ENCODE assay signal across 19 cellular contexts in the genomic region with DNA sequence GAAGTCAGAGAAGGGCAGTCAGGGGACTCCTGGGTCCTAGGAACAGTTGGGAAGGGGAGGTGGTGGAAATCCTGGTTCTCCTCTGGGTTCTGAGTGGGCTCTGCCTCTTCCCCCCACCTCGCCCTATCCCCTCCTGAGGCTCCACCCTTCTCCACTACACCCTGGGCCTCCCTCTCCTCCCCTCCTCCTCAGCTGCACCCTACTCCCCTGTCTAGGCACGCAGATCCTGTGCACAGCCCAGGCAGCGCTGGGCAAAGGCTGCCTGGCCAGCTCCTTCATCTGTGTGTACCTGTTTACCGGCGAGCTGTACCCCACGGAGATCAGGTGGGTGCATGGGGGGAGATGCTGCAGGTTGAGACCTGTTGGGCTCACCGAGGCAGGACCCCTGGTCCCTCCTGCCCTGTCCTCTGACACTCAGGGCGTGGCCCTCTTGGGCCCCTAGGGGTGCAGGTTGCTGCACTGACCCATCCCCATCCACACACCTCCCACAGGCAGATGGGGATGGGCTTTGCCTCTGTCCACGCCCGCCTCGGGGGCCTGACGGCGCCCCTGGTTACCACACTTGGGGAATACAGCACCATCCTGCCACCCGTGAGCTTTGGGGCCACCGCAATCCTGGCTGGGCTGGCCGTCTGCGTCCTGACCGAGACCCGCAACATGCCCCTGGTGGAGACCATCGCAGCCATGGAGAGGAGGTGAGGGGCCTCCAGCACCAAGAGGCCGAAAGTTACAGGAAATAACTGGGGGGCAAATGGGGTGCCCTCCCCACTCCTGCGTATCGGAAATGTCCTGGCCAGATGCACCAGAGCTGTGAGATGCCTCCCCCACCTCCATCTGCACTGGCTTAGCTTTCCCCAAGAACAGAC.
"Had no signal": no experiment of that assay in that cellular context is flagged by ENCODE, and none has a peak within 500 bp of the region (broad histone marks: within the 10 kb centered on the region; RNA-seq: fewer than 3 reads in every experiment).

No MANE protein-coding gene starts in this region.

- ATAC-seq: activated T-cell treated with anti-CD3 and anti-CD28 coated beads, Interleukin-2, amount 50 U/mL, for 4 hours; left lung; stimulated activated naive CD8-positive, alpha-beta T cell treated with anti-CD3 and anti-CD28 coated beads, Interleukin-15, Interleukin-2, amounts not matched to agents 100 U/mL and 50 U/mL, for 24 hours; T-helper 17 cell had no signal

- DNase-seq: activated CD4-positive, alpha-beta memory T cell treated with anti-CD3 and anti-CD28 coated beads for 36 hours; activated CD4-positive, alpha-beta T cell treated with anti-CD3 and anti-CD28 coated beads, Interleukin-2, amount 10 ng/mL, durations not matched to agents 24 days and 14 days; activated CD4-positive, CD25-positive, alpha-beta regulatory T cell treated with anti-CD3 and anti-CD28 coated beads, Interleukin-2, amount 50 U/mL, for 72 hours; activated T-cell treated with anti-CD3 and anti-CD28 coated beads, Interleukin-2, amount 50 U/mL, for 4 hours; dermis blood vessel endothelial cell; effector CD4-positive, alpha-beta T cell; esophagus squamous epithelium; foreskin melanocyte; left lung; stimulated activated naive CD8-positive, alpha-beta T cell treated with anti-CD3 and anti-CD28 coated beads, Interleukin-15, Interleukin-2, amounts not matched to agents 100 U/mL and 50 U/mL, for 24 hours; T-helper 17 cell; T1000; testis; transverse colon; WERI-Rb-1 had no signal

- H3K4me3 ChIP-seq: breast epithelium, esophagus squamous epithelium, left lung, prostate gland, testis, transverse colon had no signal

- H3K27me3 ChIP-seq: breast epithelium, esophagus squamous epithelium, left lung, testis, transverse colon had no signal

- H3K9me3 ChIP-seq: breast epithelium, esophagus squamous epithelium, left lung, prostate gland, testis, transverse colon had no signal

- FAIRE-seq: colon, urothelium cell line had no signal

- H3K27ac ChIP-seq: breast epithelium, esophagus squamous epithelium, left lung, prostate gland, testis, transverse colon, WERI-Rb-1 had no signal

- H3K4me1 ChIP-seq: breast epithelium, left lung, prostate gland, testis, transverse colon had no signal

- H3K36me3 ChIP-seq: breast epithelium, esophagus squamous epithelium, left lung, prostate gland, transverse colon, WERI-Rb-1 had no signal
